In the genomic region with DNA sequence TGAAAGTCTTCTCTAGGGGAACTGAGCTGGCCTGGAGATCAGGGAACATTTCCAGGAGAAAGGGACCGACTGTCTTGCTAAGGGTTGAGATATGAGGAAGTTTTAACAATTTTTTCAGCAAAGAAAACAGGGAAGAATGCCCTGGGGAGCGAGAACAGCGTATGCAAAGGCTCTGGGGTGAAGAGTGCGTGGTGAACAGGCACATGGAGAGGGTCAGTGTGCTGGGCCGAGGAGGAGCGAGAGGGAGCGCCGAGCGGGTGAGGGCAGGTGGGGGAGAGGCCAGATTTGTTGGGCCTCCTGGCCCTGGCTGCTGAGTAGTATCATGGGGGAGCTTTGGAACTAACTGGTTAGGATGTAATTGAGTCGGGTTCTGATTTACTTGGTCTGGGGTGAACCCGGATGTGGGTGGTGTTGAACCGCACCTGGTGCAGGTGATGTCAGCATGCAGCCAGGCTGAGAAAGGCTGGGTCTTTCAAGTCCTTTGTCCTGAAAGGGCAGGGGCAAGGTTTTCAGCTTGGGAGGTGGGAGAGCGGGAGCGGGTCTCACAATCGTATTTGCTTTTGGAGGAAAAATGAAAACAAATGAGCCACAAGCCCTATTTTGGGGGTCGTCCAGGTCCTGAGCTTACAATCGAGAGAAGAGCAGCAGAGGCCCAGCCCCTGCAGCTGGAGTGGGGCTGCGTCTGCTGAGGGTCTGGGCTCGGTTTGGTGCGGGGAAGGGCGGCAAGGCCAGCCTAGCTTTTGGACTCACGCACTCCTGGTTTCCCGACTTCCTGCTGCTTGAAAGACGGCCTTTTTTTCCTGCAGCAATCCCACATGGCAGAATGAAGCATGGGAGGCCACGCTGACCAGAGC, we compare ENCODE assay signal across 1 cellular context.
TF ChIP-seq lines count a peak whose summit lies in the region.

No MANE protein-coding gene starts in this region.

TF ChIP-seq in GM23338, 12 proteins besides CTCF, POLR2A, EP300 and RAD21 (continued from another document):
- TF ChIP-seq ZNF114 (CRISPR knock-in tag; IDR thresholded peaks at IDR 0.05) (no peak), EZH2 (IDR thresholded peaks at IDR 0.05; ENCODE audit: low read depth, unreplicated experiment) (no peak), POLR2AphosphoS5 (IDR thresholded peaks at IDR 0.05; ENCODE audit: low read depth) (no peak), STAT1 (IDR thresholded peaks at IDR 0.05; ENCODE audit: unreplicated experiment) (no peak), NANOG (IDR thresholded peaks at IDR 0.05; ENCODE audit: borderline replicate concordance) (no peak)
TF ChIP-seq in GM23338: peak in this region for 0.
